In the genomic region with DNA sequence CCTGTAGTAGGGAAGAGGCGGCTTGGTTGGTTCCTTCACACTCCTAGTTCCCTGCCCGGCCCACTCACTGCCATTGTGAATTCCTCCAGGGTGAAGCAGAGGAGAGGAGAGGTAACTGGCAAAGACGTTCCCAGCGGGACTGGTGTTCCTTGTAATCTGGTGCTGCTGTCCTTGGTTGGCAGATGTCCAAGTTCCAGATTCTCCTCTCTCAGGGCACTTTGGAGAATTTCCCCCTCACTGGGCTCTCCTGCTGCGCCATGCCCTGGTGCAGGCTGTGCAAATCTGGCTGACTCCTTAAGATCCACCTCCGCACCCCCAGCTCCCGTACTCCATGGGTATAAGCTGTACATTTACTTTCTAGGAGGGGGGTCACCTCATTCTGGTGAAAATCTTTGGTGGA, we compare ENCODE assay signal across 1 cellular context.
TF ChIP-seq lines count a peak whose summit lies in the region.

No MANE protein-coding gene starts in this region.

TF ChIP-seq in HEK293, 187 proteins besides CTCF, POLR2A, EP300 and RAD21 (continued from another document):
- no peak for TF ChIP-seq BCL11A (tag by site-specific recombination; IDR thresholded peaks at IDR 0.05; ENCODE audit: low read depth)
- no peak for TF ChIP-seq ZNF600 (tag by site-specific recombination; IDR thresholded peaks at IDR 0.05)
- TF ChIP-seq ZNF335 (tag by site-specific recombination; conservative IDR thresholded peaks at IDR 0.05) = no peak
